Comparison of ENCODE assay signal across 8 cellular contexts in the genomic region with DNA sequence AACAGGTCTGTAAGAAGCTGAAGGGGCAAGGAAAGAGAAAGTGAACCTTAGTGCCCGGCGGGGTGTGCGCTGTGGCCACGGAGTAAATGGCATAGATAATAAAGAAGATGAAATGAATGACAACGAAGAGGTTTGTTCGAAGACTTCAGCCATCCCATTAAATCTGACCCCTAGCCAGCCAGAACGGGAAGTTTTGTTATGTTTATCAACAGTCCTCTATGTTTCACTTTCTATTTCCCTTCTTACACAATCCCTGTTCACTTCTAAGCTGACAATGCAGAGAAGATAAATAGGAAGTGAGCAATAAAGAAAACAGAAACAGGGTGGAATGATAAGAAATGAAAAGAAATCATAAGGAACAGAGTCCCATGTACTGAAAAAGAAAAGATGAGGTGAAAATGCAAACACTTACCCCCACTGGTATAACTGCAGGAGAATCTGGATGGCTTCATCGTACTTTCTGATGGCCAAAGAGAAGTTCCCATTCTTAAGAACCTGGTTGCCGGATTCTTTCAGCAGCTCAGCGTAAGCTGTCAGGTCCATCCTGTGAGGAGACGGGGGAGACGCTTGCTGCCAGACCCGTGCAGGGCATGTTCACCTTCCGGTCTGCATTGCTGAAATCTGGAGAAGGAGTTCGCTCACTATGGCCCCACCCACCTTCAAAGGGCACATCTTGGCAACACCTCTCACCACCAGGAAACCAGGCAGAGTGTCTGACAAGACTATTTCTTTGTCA. TPM values are rescaled to one million over a fixed set of nuclear protein-coding genes. Genes with fewer than 3 reads are reported as not detected.
DNase-seq lines count a peak whose midpoint lies in the region; ATAC-seq and TF ChIP-seq lines count a peak whose summit lies in the region.

No MANE protein-coding gene starts in this region.

- no TSS peak for BruUV-seq in HCT116 (replicated peaks; lab: Mats Ljungman, UMichigan)

- peaks cover 53% of the 10 kb centered on the region for H3K4me1 Mint-ChIP-seq in CD14-positive monocyte

- ATAC-seq in HCT116 (peak; percentile 61; the same call in 1 of the 2 replicates), sciatic nerve (peak; percentile 87)

- no peak overlapping the region for H3K27ac ChIP-seq in HCT116 (ENCODE audit: low read depth, low read length)

- peaks cover 0 to 5% of the 10 kb centered on the region in 2 donors for H3K36me3 Mint-ChIP-seq in CD14-positive monocyte

- H3K27me3 ChIP-seq in HCT116 (ENCODE audit: insufficient read depth, low read length): no peaks in the 10 kb centered on the region

- H3K36me3 ChIP-seq in HCT116 (ENCODE audit: control insufficient read depth in 1 of 2, insufficient read depth in 2 of 2, low read length in 2 of 2): no peaks in the 10 kb centered on the region

- no peak overlapping the region for H3K9ac ChIP-seq in HCT116 (ENCODE audit: low read length)

- H3K4me3 Mint-ChIP-seq in CD14-positive monocyte: peak overlapping the region; percentile 76 to 96

- TF ChIP-seq CTCF in CD14-positive monocyte (IDR thresholded peaks at IDR 0.05) (no peak), HCT116 (IDR thresholded peaks at IDR 0.05 in 2 of 3, conservative IDR thresholded peaks at IDR 0.05 in 1 of 3; ENCODE audit: borderline replicate concordance in 1 of 3, insufficient read depth in 1 of 3, low read depth in 2 of 3, low read length in 2 of 3) (no peak), foreskin fibroblast (IDR thresholded peaks at IDR 0.05; ENCODE audit: low read depth, low read length) (no peak)

- DNase-seq in CD14-positive monocyte (ENCODE audit: low spot score) (peak; percentile 63), HCT116 (ENCODE audit: low read depth, low spot score) (no peak), RPMI7951 (ENCODE audit: low read depth) (peak; percentile 70), foreskin fibroblast (peak; percentile 51 to 79), sciatic nerve (ENCODE audit: low spot score) (peak; percentile 61), NCI-H1694 (lab: John Stamatoyannopoulos, UW) (no peak), HuH-7.5 (ENCODE audit: low spot score) (no peak)
- peak; percentile 87 for DNase-seq in activated effector memory CD4-positive, alpha-beta T cell treated with anti-CD3 and anti-CD28 coated beads, Interleukin-2, amount 50 U/mL, for 16 hours

- H3K9me3 ChIP-seq in HCT116 (ENCODE audit: control insufficient read depth in 1 of 2, insufficient read depth in 1 of 2, low read depth in 1 of 2, low read length in 2 of 2): no peaks in the 10 kb centered on the region

- POLR2A ChIA-PET in HCT116 (lab: Charles Lee): interaction anchor here (0.6 kb wide), 1 partner anchor 27 kb away, joined by 6 read pairs; no protein-coding TSS in a partner anchor

- H4K20me1 ChIP-seq in HCT116 (ENCODE audit: insufficient read depth): no peaks in the 10 kb centered on the region

- peak overlapping the region; percentile 96 to 99 (median 98) for H3K27ac Mint-ChIP-seq in CD14-positive monocyte

- peak overlapping the region; percentile 41 for H3K4me2 ChIP-seq in HCT116 (ENCODE audit: low read length)

- TF ChIP-seq RAD21 in HCT116 (IDR thresholded peaks at IDR 0.05; ENCODE audit: low read depth): no peak

- no peaks in the 10 kb centered on the region for H3K27me3 Mint-ChIP-seq in CD14-positive monocyte (ENCODE audit: low read depth in 3 of 3)

- H3K9me2 ChIP-seq in HCT116 (ENCODE audit: insufficient read depth): no peaks in the 10 kb centered on the region

- no peaks in the 10 kb centered on the region for H3K9me3 Mint-ChIP-seq in CD14-positive monocyte

- H3K79me2 ChIP-seq in HCT116 (ENCODE audit: insufficient read depth, low read length): no peaks in the 10 kb centered on the region

- CTCF ChIA-PET in HCT116 (lab: Charles Lee): no interaction called here

- H3K4me1 ChIP-seq in HCT116 (ENCODE audit: control insufficient read depth in 1 of 2, insufficient read depth in 2 of 2, low read length in 2 of 2): peaks cover 0 to 4% of the 10 kb centered on the region in 2 experiments; a peak in 1 of 4 replicates

- TF ChIP-seq POLR2A in HCT116 (IDR thresholded peaks at IDR 0.05; ENCODE audit: borderline replicate concordance, extremely low read depth, insufficient read depth, insufficient read length): no peak

- H2AFZ ChIP-seq in HCT116 (ENCODE audit: low read depth, low read length, poor library complexity, severe bottlenecking): no peak overlapping the region

- H3K4me3 ChIP-seq in HCT116 (replicated peaks in 1 of 2; ENCODE audit: low read depth in 1 of 2, low read length in 2 of 2): peak overlapping the region; percentile 4 to 21; a peak in 2 of 4 replicates
- peak overlapping the region; percentile 47 to 59 for H3K4me3 ChIP-seq in foreskin fibroblast (ENCODE audit: low read depth in 1 of 2, low read length in 2 of 2)

- RAD21 ChIA-PET in HCT116 (lab: Charles Lee; ENCODE audit: low non-redundant PET in 1 of 2, low total read pairs in 2 of 2, uncharacterized antibody in 2 of 2, unreplicated experiment in 2 of 2): no interaction called here

- intact Hi-C loops in CD14-positive monocyte (cut with micrococcal nuclease) (loop anchor here (2.0 to 10.0 kb wide), 4 partner anchors 13 to 327 kb away; a partner anchor contains a TSS), HCT116 (cut with micrococcal nuclease) (no loop called here), sciatic nerve (cut with DNase I) (no loop called here)

TF ChIP-seq in HCT116, 20 proteins besides CTCF, POLR2A, EP300 and RAD21:
- TF ChIP-seq ZNF274 (IDR thresholded peaks at IDR 0.05; ENCODE audit: low read depth, low read length) (no peak), JUND (IDR thresholded peaks at IDR 0.05) (no peak), SP1 (IDR thresholded peaks at IDR 0.05; ENCODE audit: low read depth) (no peak), EZH2phosphoT487 (IDR thresholded peaks at IDR 0.05; ENCODE audit: borderline replicate concordance) (no peak), SRF (IDR thresholded peaks at IDR 0.05; ENCODE audit: low read depth) (no peak), CEBPB (IDR thresholded peaks at IDR 0.05; ENCODE audit: low read depth) (no peak), EZH2 (IDR thresholded peaks at IDR 0.05) (no peak), FOSL1 (IDR thresholded peaks at IDR 0.05; ENCODE audit: low read depth) (no peak), YY1 (IDR thresholded peaks at IDR 0.05; ENCODE audit: extremely low read depth, insufficient replicate concordance, low read depth, low read length) (no peak), CBX3 (IDR thresholded peaks at IDR 0.05; ENCODE audit: low read depth) (no peak)
- TF ChIP-seq, protein P1, sequence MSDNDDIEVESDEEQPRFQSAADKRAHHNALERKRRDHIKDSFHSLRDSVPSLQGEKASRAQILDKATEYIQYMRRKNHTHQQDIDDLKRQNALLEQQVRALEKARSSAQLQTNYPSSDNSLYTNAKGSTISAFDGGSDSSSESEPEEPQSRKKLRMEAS (IDR thresholded peaks at IDR 0.05): no peak
- TF ChIP-seq, protein P2, sequence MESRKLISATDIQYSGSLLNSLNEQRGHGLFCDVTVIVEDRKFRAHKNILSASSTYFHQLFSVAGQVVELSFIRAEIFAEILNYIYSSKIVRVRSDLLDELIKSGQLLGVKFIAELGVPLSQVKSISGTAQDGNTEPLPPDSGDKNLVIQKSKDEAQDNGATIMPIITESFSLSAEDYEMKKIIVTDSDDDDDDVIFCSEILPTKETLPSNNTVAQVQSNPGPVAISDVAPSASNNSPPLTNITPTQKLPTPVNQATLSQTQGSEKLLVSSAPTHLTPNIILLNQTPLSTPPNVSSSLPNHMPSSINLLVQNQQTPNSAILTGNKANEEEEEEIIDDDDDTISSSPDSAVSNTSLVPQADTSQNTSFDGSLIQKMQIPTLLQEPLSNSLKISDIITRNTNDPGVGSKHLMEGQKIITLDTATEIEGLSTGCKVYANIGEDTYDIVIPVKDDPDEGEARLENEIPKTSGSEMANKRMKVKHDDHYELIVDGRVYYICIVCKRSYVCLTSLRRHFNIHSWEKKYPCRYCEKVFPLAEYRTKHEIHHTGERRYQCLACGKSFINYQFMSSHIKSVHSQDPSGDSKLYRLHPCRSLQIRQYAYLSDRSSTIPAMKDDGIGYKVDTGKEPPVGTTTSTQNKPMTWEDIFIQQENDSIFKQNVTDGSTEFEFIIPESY (IDR thresholded peaks at IDR 0.05; ENCODE audit: extremely low read depth, insufficient replicate concordance, low read length): no peak
- TF ChIP-seq, protein P3, sequence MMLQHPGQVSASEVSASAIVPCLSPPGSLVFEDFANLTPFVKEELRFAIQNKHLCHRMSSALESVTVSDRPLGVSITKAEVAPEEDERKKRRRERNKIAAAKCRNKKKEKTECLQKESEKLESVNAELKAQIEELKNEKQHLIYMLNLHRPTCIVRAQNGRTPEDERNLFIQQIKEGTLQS (IDR thresholded peaks at IDR 0.05): no peak

RNA-seq across cellular contexts. Expression of a gene that starts 36.8 kb away (rescaled TPM):
- polyA plus RNA-seq in CD14-positive monocyte: 1 to 10 TPM; 2.8 to 5.8 TPM
- total RNA-seq in HCT116 (2021; ENCODE audit: unreplicated experiment): 1.1 TPM
- 0.14 TPM in 2 replicates for polyA plus RNA-seq in HCT116 (2012)
- total RNA-seq in RPMI7951 (2014; rRNA removed; shearing (Covaris generic)): 14.0 and 15.3 TPM in 2 replicates
- total RNA-seq in sciatic nerve: 22.1 TPM

Comparison
In these comparisons a context has a peak if more than half of its experiments do, and no peak if none do; other contexts are left out.
1. DNase-seq: peak in CD14-positive monocyte (single experiment), RPMI7951 (single experiment), activated effector memory CD4-positive, alpha-beta T cell treated with anti-CD3 and anti-CD28 coated beads, Interleukin-2, amount 50 U/mL, for 16 hours (single experiment), foreskin fibroblast (2 of 2) and sciatic nerve (single experiment); none in HCT116 (single experiment), NCI-H1694 (single experiment) and HuH-7.5 (single experiment).
2. intact Hi-C loops: an anchor here in CD14-positive monocyte (2.0 to 10.0 kb wide); none called in HCT116 and sciatic nerve.